Comparison of ENCODE assay signal across 1 cellular context in the genomic region with DNA sequence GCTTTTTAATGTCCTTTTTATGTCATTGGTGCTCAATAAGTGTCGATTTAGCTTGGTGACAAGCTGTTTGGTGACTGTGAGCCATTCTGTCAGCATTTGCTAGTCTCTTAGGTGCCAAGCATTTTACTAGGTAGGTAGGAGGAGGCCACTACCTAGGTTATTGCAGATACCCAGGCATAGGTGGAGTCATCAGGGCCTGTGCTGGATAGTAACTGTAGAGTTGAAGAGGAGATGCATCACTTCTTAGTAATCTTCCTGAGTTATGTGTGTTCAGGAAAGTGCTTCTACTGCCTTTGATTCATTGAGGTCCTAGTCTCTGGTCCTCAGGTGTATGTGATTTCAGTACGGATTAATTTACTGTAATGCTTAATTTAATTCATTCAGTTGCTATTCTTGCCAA.
TF ChIP-seq lines count a peak whose summit lies in the region.

No MANE protein-coding gene starts in this region.

TF ChIP-seq in WTC11, 78 proteins besides CTCF, POLR2A, EP300 and RAD21 (continued from another document):
- TF ChIP-seq ERG (CRISPR knock-in tag; IDR thresholded peaks at IDR 0.05), result no peak
